Comparison of ENCODE assay signal across 12 cellular contexts in genomic region chr9:109115931-109116541, GRCh38. TPM values are rescaled to one million over a fixed set of nuclear protein-coding genes. Genes with fewer than 3 reads are reported as not detected.
A peak's percentile ranks its signal among the peaks of the same experiment; 100 is the strongest.
DNase-seq lines count a peak whose midpoint lies in the region; ATAC-seq, FAIRE-seq and TF ChIP-seq lines count a peak whose summit lies in the region.
"Had no signal": no experiment of that assay in that cellular context is flagged by ENCODE, and none has a peak within 500 bp of the region (broad histone marks: within the 10 kb centered on the region; RNA-seq: fewer than 3 reads in every experiment).

No MANE protein-coding gene starts in this region.

- intact Hi-C loops in GM12878 (cut with micrococcal nuclease; ENCODE audit: unreplicated experiment), result loop anchor here (10.0 kb wide), 1 partner anchor 181 kb away; the partner anchor contains the start of genes ABITRAM and ELP1

- no peak for ATAC-seq in A549
- ATAC-seq in GM12878, result no peak
- no peak for ATAC-seq in GM19351 (IDR thresholded peaks at IDR 0.05; ENCODE audit: unreplicated experiment)
- ATAC-seq: stimulated activated memory B cell treated with anti-CD40 and anti-IgM and Interleukin-4, amounts not matched to agents 10 μg/mL and 1 μg/mL and 100 μg/mL, for 72 hours had no signal

- no peaks in the 10 kb centered on the region for H3K9me3 Mint-ChIP-seq in HFFc6
- H3K9me3 Mint-ChIP-seq: stimulated activated memory B cell treated with anti-CD40 and anti-IgM and Interleukin-4, amounts not matched to agents 10 μg/mL and 1 μg/mL and 100 μg/mL, for 72 hours had no signal

- TF ChIP-seq CTCF in A549 (IDR thresholded peaks at IDR 0.05), result no peak
- no peak for TF ChIP-seq CTCF in HFFc6 (IDR thresholded peaks at IDR 0.05)
- TF ChIP-seq CTCF in GM12878 (IDR thresholded peaks at IDR 0.05 in 2 of 3, conservative IDR thresholded peaks at IDR 0.05 in 1 of 3; ENCODE audit: control insufficient read depth in 2 of 3, extremely low read depth in 1 of 3, insufficient read depth in 1 of 3, low read depth in 3 of 3, low read length in 3 of 3), result no peak
- TF ChIP-seq CTCF in liver (IDR thresholded peaks at IDR 0.05; ENCODE audit: low read depth, low read length, missing input control), result no peak

- H3K4me2 ChIP-seq in A549, result peak overlapping the region; percentile 5; the same call in 1 of the 3 replicates
- H3K4me2 ChIP-seq in GM12878 (ENCODE audit: control insufficient read depth, insufficient read depth), result peak overlapping the region; percentile 63

- in situ Hi-C loops in GM12878 (cut with MboI), result no loop called here

- H3K4me1 ChIP-seq in A549 (peaks cover 73% of the 10 kb centered on the region), GM12878 (ENCODE audit: control insufficient read depth, insufficient read depth, low read length) (peaks cover 9% of the 10 kb centered on the region), liver (ENCODE audit: control insufficient read depth in 4 of 4, insufficient read depth in 4 of 4, low read length in 3 of 4) (peaks cover 15 to 47% (median 39%) of the 10 kb centered on the region in 4 donors)

- TF ChIP-seq POLR2A in A549 (IDR thresholded peaks at IDR 0.05; ENCODE audit: low read length), result no peak
- no peak for TF ChIP-seq POLR2A in GM12878 (IDR thresholded peaks at IDR 0.05; ENCODE audit: low read depth, low read length)

- H3K4me3 ChIP-seq in A549 (no peak overlapping the region), GM12878 (peak overlapping the region; percentile 28), liver (ENCODE audit: low read depth in 1 of 3, low read length in 3 of 3) (no peak overlapping the region)

- WGBS in A549 (ENCODE audit: missing lambda C conversion rate), result 92% methylated on average over 3 of the region's 3 CpGs
- 94% methylated on average over 3 of the region's 3 CpGs for WGBS in GM12878 (ENCODE audit: insufficient coverage, insufficient replicate concordance, low lambda C conversion rate, missing lambda C conversion rate)
- WGBS in liver, result 55% methylated on average over 3 of the region's 3 CpGs

- TF ChIP-seq EP300 in A549 (IDR thresholded peaks at IDR 0.05) (no peak), GM12878 (IDR thresholded peaks at IDR 0.05; ENCODE audit: borderline replicate concordance in 1 of 2, control insufficient read depth in 1 of 2, low read depth in 2 of 2, low read length in 2 of 2) (no peak)

- H3K4me3 Mint-ChIP-seq in HFFc6, result 0 out of 2 replicates have a peak overlapping the region, but pooled peaks have one; percentile 15
- H3K4me3 Mint-ChIP-seq: stimulated activated memory B cell treated with anti-CD40 and anti-IgM and Interleukin-4, amounts not matched to agents 10 μg/mL and 1 μg/mL and 100 μg/mL, for 72 hours had no signal

- RAD21 ChIA-PET in GM12878 (lab: Charles Lee; ENCODE audit: unreplicated experiment), result no interaction called here

- CTCF ChIA-PET in A549 (lab: Yijun Ruan, JAX), result no interaction called here
- CTCF ChIA-PET in GM12878 (lab: Yijun Ruan, JAX), result no interaction called here

- H3K27ac Mint-ChIP-seq in HFFc6, result peak overlapping the region; percentile 64
- H3K27ac Mint-ChIP-seq: stimulated activated memory B cell treated with anti-CD40 and anti-IgM and Interleukin-4, amounts not matched to agents 10 μg/mL and 1 μg/mL and 100 μg/mL, for 72 hours had no signal

- SMC1A ChIA-PET in GM12878 (lab: Charles Lee; ENCODE audit: uncharacterized antibody, unreplicated experiment), result no interaction called here

- H3K27me3 ChIP-seq in GM12878 (replicated peaks in 1 of 2; ENCODE audit: control insufficient read depth in 2 of 2, insufficient read depth in 2 of 2, low read length in 1 of 2), result no peaks in the 10 kb centered on the region
- H3K27me3 ChIP-seq in liver (ENCODE audit: control insufficient read depth in 4 of 4, insufficient read depth in 4 of 4, low read length in 3 of 4), result no peaks in the 10 kb centered on the region

- H3K9me3 ChIP-seq in A549, result no peaks in the 10 kb centered on the region
- H3K9me3 ChIP-seq in GM12878 (replicated peaks; ENCODE audit: control insufficient read depth, insufficient read depth, low read length), result no peaks in the 10 kb centered on the region
- H3K9me3 ChIP-seq in liver (ENCODE audit: control insufficient read depth in 4 of 4, low read length in 3 of 4), result no peaks in the 10 kb centered on the region

- no peaks in the 10 kb centered on the region; the same call in 1 of the 2 replicates for H3K27me3 Mint-ChIP-seq in HFFc6 (ENCODE audit: insufficient read depth)
- H3K27me3 Mint-ChIP-seq: stimulated activated memory B cell treated with anti-CD40 and anti-IgM and Interleukin-4, amounts not matched to agents 10 μg/mL and 1 μg/mL and 100 μg/mL, for 72 hours had no signal

- DNase-seq in A549 (ENCODE audit: low read depth in 1 of 2, low spot score in 1 of 2), result no peak
- DNase-seq in HFFc6, result no peak
- DNase-seq in GM12878 (ENCODE audit: low read depth, low spot score), result no peak
- no peak for DNase-seq in stimulated activated CD4-positive, alpha-beta T cell treated with anti-CD3 and anti-CD28 coated beads, Interleukin-4, amount 100 ng/mL, for 4 hours
- no peak for DNase-seq in AG08395 (ENCODE audit: low spot score)
- no peak for DNase-seq in DMS79 treated with DMSO at 0.1 percent for 48 hours (lab: John Stamatoyannopoulos, UW)
- DNase-seq: cortex of kidney; stimulated activated CD4-positive, alpha-beta T cell treated with anti-CD3 and anti-CD28 coated beads, Interleukin-15, amount 100 ng/mL, for 24 hours had no signal

- TF ChIP-seq RAD21 in A549 (conservative IDR thresholded peaks at IDR 0.05 in 1 of 2, IDR thresholded peaks at IDR 0.05 in 1 of 2), result no peak
- TF ChIP-seq RAD21 in GM12878 (IDR thresholded peaks at IDR 0.05; ENCODE audit: insufficient read depth, low read depth, low read length), result no peak
- TF ChIP-seq RAD21 in liver (IDR thresholded peaks at IDR 0.05), result peak in 1 of 2 donors; percentile 9

- no peaks in the 10 kb centered on the region for H3K36me3 ChIP-seq in GM12878 (ENCODE audit: control insufficient read depth in 2 of 2, insufficient read depth in 2 of 2, low read length in 1 of 2)
- H3K36me3 ChIP-seq in liver (ENCODE audit: control insufficient read depth in 4 of 4, insufficient read depth in 3 of 4, low read depth in 1 of 4, low read length in 3 of 4), result no peaks in the 10 kb centered on the region

- FAIRE-seq in A549 (lab: Jason Lieb, UNC), result no peak
- FAIRE-seq in GM12878 (lab: Jason Lieb, UNC), result no peak

- peaks cover 9% of the 10 kb centered on the region for H3K36me3 Mint-ChIP-seq in HFFc6 (ENCODE audit: low read depth)

- H3K9ac ChIP-seq in GM12878 (ENCODE audit: control insufficient read depth, insufficient read depth, low read length), result no peak overlapping the region; the same call in 1 of the 2 replicates
- H3K9ac ChIP-seq in liver (ENCODE audit: low read depth in 1 of 2, low read length in 2 of 2), result no peak overlapping the region

- peaks cover 80% of the 10 kb centered on the region for H3K4me1 Mint-ChIP-seq in HFFc6 (ENCODE audit: low read depth)

- H4K20me1 ChIP-seq in GM12878 (ENCODE audit: control insufficient read depth, insufficient read depth), result no peaks in the 10 kb centered on the region; the same call in 1 of the 2 replicates

- no peak overlapping the region for H2AFZ ChIP-seq in GM12878 (ENCODE audit: control insufficient read depth, low read depth, low read length)

- no TSS peak for BruUV-seq in GM12878 (replicated peaks; lab: Mats Ljungman, UMichigan)

- POLR2A ChIA-PET in A549 (lab: Yijun Ruan, JAX) (no interaction called here), GM12878 (lab: Charles Lee) (no interaction called here)

- H3K27ac ChIP-seq in A549, result peak overlapping the region; percentile 36 to 51; a peak in 4 of 6 replicates
- no peak overlapping the region for H3K27ac ChIP-seq in GM12878 (ENCODE audit: control insufficient read depth, insufficient read depth)
- peak overlapping the region; percentile 52 to 62 for H3K27ac ChIP-seq in liver (ENCODE audit: low read depth in 1 of 2, low read length in 2 of 2)

- peaks cover 75% of the 10 kb centered on the region for H3K79me2 ChIP-seq in GM12878 (ENCODE audit: control insufficient read depth, insufficient read depth, low read length)

RNA-seq across cellular contexts. Expression of gene TMEM245, which starts 3.7 kb away (rescaled TPM):
- 88.9 and 108 TPM in 2 replicates for polyA plus RNA-seq in A549 (2011; rRNA removed)
- polyA plus RNA-seq in A549 (2012; cell fraction: cytosol; rRNA removed), result 20.2 and 27.8 TPM in 2 replicates
- 18.6 and 33.2 TPM in 2 replicates for polyA plus RNA-seq in A549 (2012; cell fraction: nucleus; rRNA removed)
- 44.9 to 48.6 TPM (median 48.2 TPM) in 3 replicates for polyA plus RNA-seq in A549 (2017; fragmentation: RNase III; extraction: RNeasy Plus Mini Kit Qiagen cat#74134 plus additional on column Dnase treatment)
- 157 and 160 TPM in 2 replicates for polyA minus RNA-seq in A549 (2011; rRNA and poly(A)+ RNA removed)
- total RNA-seq in HFFc6 (2021; fragmentation: NEBNext Ultra II Directional; extraction: Animal tissue kit (Norgen Biotek cat#: 25700)), result 10 to 100 TPM; 52.1 to 61.8 (median 57.4) TPM
- total RNA-seq in GM12878 (2013; cell fraction: nucleolus; rRNA removed), result 52.2 and 56.2 TPM in 2 replicates
- 15.1 and 19.0 TPM in 2 replicates for total RNA-seq in GM12878 (2014; rRNA removed)
- 21.5 and 23.0 TPM in 2 replicates for total RNA-seq in GM12878 (2014; rRNA removed; fragmentation: Illumina TruSeq; extraction: Trizol)
- total RNA-seq in GM12878 (2021), result 19.2 and 20.0 TPM in 2 replicates
- 11.3 TPM for polyA plus RNA-seq in GM12878 (2011; ENCODE audit: low read depth)
- polyA plus RNA-seq in GM12878 (2011; rRNA removed), result 36.1 and 39.5 TPM in 2 replicates
- polyA plus RNA-seq in GM12878 (2011; cell fraction: cytosol; rRNA removed), result 26.6 and 37.9 TPM in 2 replicates
- 19.0 and 23.0 TPM in 2 replicates for polyA plus RNA-seq in GM12878 (2011; cell fraction: nucleus; rRNA removed)
- 12.3 and 18.0 TPM in 2 replicates for polyA plus RNA-seq in GM12878 (2012)
- 21.3 and 26.9 TPM in 2 replicates for polyA plus RNA-seq in GM12878 (2014; fragmentation: Illumina TruSeq; extraction: Trizol)
- 10 to 100 TPM in 1 of 2 experiments, 1 to 10 TPM in 1; 7.4 to 11.0 TPM for polyA plus RNA-seq in GM12878 (2014; fragmentation: Nextera tagmentation; extraction: Ambion mirVana)
- 11.8 and 14.9 TPM in 2 replicates for polyA plus RNA-seq in GM12878 (2014; rRNA removed)
- 10 to 100 TPM; 18.9 to 19.2 TPM for polyA plus RNA-seq in GM12878 (2016; fragmentation: Nextera tagmentation; extraction: Ambion mirVana)
- 86.1 and 93.9 TPM in 2 replicates for polyA minus RNA-seq in GM12878 (2011; rRNA and poly(A)+ RNA removed)
- 19.4 and 19.9 TPM in 2 replicates for polyA minus RNA-seq in GM12878 (2011; cell fraction: cytosol; rRNA and poly(A)+ RNA removed)
- polyA minus RNA-seq in GM12878 (2011; cell fraction: nucleus; rRNA and poly(A)+ RNA removed), result 27.3 and 46.3 TPM in 2 replicates
- 10 to 100 TPM; 45.3 to 75.3 TPM for total RNA-seq in liver
- polyA plus RNA-seq in liver, result 10 to 100 TPM; 13.7 to 17.0 TPM

RNA-seq across cellular contexts. Expression of gene FRRS1L, which starts 51.0 kb away (rescaled TPM):
- polyA plus RNA-seq in A549 (2011; rRNA removed) (1.5 TPM in 2 replicates), A549 (2017; fragmentation: RNase III; extraction: RNeasy Plus Mini Kit Qiagen cat#74134 plus additional on column Dnase treatment) (0.42 to 0.59 TPM (median 0.54 TPM) in 3 replicates), GM12878 (2011; rRNA removed) (not detected in 2 replicates), GM12878 (2014; fragmentation: Illumina TruSeq; extraction: Trizol) (not detected in 2 replicates), GM12878 (2014; fragmentation: Nextera tagmentation; extraction: Ambion mirVana) (not detected), GM12878 (2014; rRNA removed) (not detected in 2 replicates), GM12878 (2016; fragmentation: Nextera tagmentation; extraction: Ambion mirVana) (not detected), liver (not detected)
- 0.24 and 0.26 TPM in 2 replicates for polyA plus RNA-seq in A549 (2012; cell fraction: cytosol; rRNA removed)
- polyA plus RNA-seq in A549 (2012; cell fraction: nucleus; rRNA removed), result 0.06 and 0.17 TPM in 2 replicates
- 1.2 and 2.0 TPM in 2 replicates for polyA minus RNA-seq in A549 (2011; rRNA and poly(A)+ RNA removed)
- total RNA-seq in HFFc6 (2021; fragmentation: NEBNext Ultra II Directional; extraction: Animal tissue kit (Norgen Biotek cat#: 25700)), result not detected
- total RNA-seq in GM12878 (2013; cell fraction: nucleolus; rRNA removed), result not detected in 2 replicates
- total RNA-seq in GM12878 (2014; rRNA removed) (under 0.01 TPM in 1 of 2 replicates, not detected in the other), GM12878 (2014; rRNA removed; fragmentation: Illumina TruSeq; extraction: Trizol) (not detected in 2 replicates), GM12878 (2021) (not detected in 2 replicates), liver (under 1 TPM; 0.08 to 0.51 TPM)
- not detected for polyA plus RNA-seq in GM12878 (2011; ENCODE audit: low read depth)
- polyA plus RNA-seq in GM12878 (2011; cell fraction: cytosol; rRNA removed), result under 0.01 TPM in 1 of 2 replicates, not detected in the other
- polyA plus RNA-seq in GM12878 (2011; cell fraction: nucleus; rRNA removed), result not detected in 2 replicates
- polyA plus RNA-seq in GM12878 (2012), result not detected in 2 replicates
- polyA minus RNA-seq in GM12878 (2011; rRNA and poly(A)+ RNA removed), result not detected in 2 replicates
- not detected in 2 replicates for polyA minus RNA-seq in GM12878 (2011; cell fraction: cytosol; rRNA and poly(A)+ RNA removed)
- polyA minus RNA-seq in GM12878 (2011; cell fraction: nucleus; rRNA and poly(A)+ RNA removed), result not detected in 2 replicates
- total RNA-seq: myocyte had no signal
